In the genomic region with DNA sequence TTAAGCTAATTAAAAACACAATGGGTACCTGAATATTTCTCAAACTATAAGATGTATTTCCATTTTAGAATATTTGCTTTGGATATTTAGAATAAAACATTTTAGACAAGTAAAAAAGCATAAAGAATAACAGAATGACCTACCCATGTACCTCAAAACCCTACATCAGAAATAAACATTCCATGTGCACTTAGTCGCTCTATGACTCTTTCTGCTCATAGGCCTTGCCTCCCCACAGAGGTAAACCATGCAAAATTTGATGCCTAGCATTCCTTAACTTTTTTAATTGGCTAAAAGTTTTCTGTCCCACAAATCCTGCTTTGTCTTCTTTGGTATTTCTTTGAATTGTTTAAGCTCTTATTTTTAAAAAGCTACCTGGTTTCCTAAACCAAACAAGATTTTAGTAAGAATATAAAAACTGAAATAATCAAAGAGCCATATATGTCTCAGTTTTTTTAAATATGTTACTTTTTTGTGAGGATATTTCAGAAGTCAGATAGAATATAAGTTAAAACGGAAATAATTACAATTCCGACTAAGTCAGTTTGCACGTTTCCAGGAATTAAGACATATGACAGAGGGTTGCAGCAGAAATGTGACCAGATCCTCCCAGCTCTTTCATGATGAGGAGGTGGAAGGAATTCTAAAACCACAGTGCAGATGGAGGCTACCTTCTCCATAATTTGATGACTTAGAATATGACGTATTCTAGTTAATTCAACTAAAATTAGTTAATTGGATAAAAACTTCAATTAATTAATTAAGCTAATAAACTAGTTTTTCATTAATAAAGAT, we compare ENCODE assay signal across 16 cellular contexts.
DNase-seq lines count a peak whose midpoint lies in the region; ATAC-seq, FAIRE-seq and TF ChIP-seq lines count a peak whose summit lies in the region.
"Had no signal": no experiment of that assay in that cellular context is flagged by ENCODE, and none has a peak within 500 bp of the region (broad histone marks: within the 10 kb centered on the region; RNA-seq: fewer than 3 reads in every experiment).

No MANE protein-coding gene starts in this region.

- no peak overlapping the region for H3K4me3 ChIP-seq in AG04449 (ENCODE audit: low read depth, low read length)
- H3K4me3 ChIP-seq in H7 (ENCODE audit: insufficient read depth, low read depth, low read length), result no peak overlapping the region
- H3K4me3 ChIP-seq: A549, psoas muscle had no signal

- H3K36me3 Mint-ChIP-seq in activated T-cell treated with anti-CD3 and anti-CD28 coated beads, Interleukin-2, amount 50 U/mL, for 72 hours (ENCODE audit: insufficient read depth in 2 of 2), result no peaks in the 10 kb centered on the region

- H3K9me3 Mint-ChIP-seq in activated T-cell treated with anti-CD3 and anti-CD28 coated beads, Interleukin-2, amount 50 U/mL, for 72 hours, result no peaks in the 10 kb centered on the region

- no peaks in the 10 kb centered on the region for H3K36me3 ChIP-seq in H7 (replicated peaks; ENCODE audit: control insufficient read depth, insufficient read depth, low read length)

- FAIRE-seq in islet of Langerhans (lab: Jason Lieb, UNC), result peak; percentile 64
- FAIRE-seq: A549, colon, GM18507, HTR-8/SVneo had no signal

- no peaks in the 10 kb centered on the region for H3K4me1 Mint-ChIP-seq in activated T-cell treated with anti-CD3 and anti-CD28 coated beads, Interleukin-2, amount 50 U/mL, for 72 hours (ENCODE audit: low read depth)
- H3K4me1 Mint-ChIP-seq: naive thymus-derived CD8-positive, alpha-beta T cell had no signal

- no peak overlapping the region for H3K4me3 Mint-ChIP-seq in activated T-cell treated with anti-CD3 and anti-CD28 coated beads, Interleukin-2, amount 50 U/mL, for 72 hours
- H3K4me3 Mint-ChIP-seq: naive thymus-derived CD8-positive, alpha-beta T cell had no signal

- DNase-seq in AG04449 (ENCODE audit: low read depth, low spot score) (peak; percentile 65), LHCN-M2 (ENCODE audit: low read depth) (peak; percentile 61), astrocyte of the hippocampus (ENCODE audit: low read depth, low spot score) (peak; percentile 80), H7 (no peak), globus pallidus (ENCODE audit: low spot score) (no peak)
- no peak for DNase-seq in activated T-cell treated with anti-CD3 and anti-CD28 coated beads, Interleukin-2, amount 50 U/mL, for 72 hours
- DNase-seq: activated CD4-positive, alpha-beta T cell treated with anti-CD3 and anti-CD28 coated beads for 48 hours; naive thymus-derived CD8-positive, alpha-beta T cell; psoas muscle; SHP77 had no signal

- no peaks in the 10 kb centered on the region for H3K27me3 ChIP-seq in H7 (ENCODE audit: control insufficient read depth, insufficient read depth, low read length)

- POLR2A ChIA-PET in AG04449 (lab: Yijun Ruan, JAX), result no interaction called here

- H3K27ac Mint-ChIP-seq in activated T-cell treated with anti-CD3 and anti-CD28 coated beads, Interleukin-2, amount 50 U/mL, for 72 hours, result no peak overlapping the region
- H3K27ac Mint-ChIP-seq: naive thymus-derived CD8-positive, alpha-beta T cell had no signal

- peaks cover 46% of the 10 kb centered on the region for H3K27me3 Mint-ChIP-seq in activated T-cell treated with anti-CD3 and anti-CD28 coated beads, Interleukin-2, amount 50 U/mL, for 72 hours (ENCODE audit: low read depth)

- CTCF ChIA-PET in AG04449 (lab: Yijun Ruan, JAX), result interaction anchor here (0.9 to 2.8 kb wide), 6 partner anchors 8 to 464 kb away, joined by 3 to 28 read pairs (median 4); no protein-coding TSS in a partner anchor

- ATAC-seq in activated T-cell treated with anti-CD3 and anti-CD28 coated beads, Interleukin-2, amount 50 U/mL, for 72 hours (replicated peaks in 1 of 2), result no peak
- ATAC-seq in GM21423 (IDR thresholded peaks at IDR 0.05; ENCODE audit: unreplicated experiment), result no peak
- ATAC-seq: naive thymus-derived CD8-positive, alpha-beta T cell; psoas muscle had no signal

- TF ChIP-seq CTCF in AG04449 (IDR thresholded peaks at IDR 0.05; ENCODE audit: insufficient read depth, low read length, missing control alignments), result no peak

Comparison
In these comparisons a context has a peak if more than half of its experiments do, and no peak if none do; other contexts are left out.
1. DNase-seq: peak in AG04449 (single experiment), LHCN-M2 (single experiment) and astrocyte of the hippocampus (single experiment); none in H7 (single experiment), activated T-cell treated with anti-CD3 and anti-CD28 coated beads, Interleukin-2, amount 50 U/mL, for 72 hours (0 of 2) and globus pallidus (single experiment).